In genomic region chr4:172895699-172896098, GRCh38 we compare ENCODE assay signal across 23 cellular contexts.
DNase-seq lines count a peak whose midpoint lies in the region; ATAC-seq, FAIRE-seq and TF ChIP-seq lines count a peak whose summit lies in the region.
"Had no signal": no experiment of that assay in that cellular context is flagged by ENCODE, and none has a peak within 500 bp of the region (broad histone marks: within the 10 kb centered on the region; RNA-seq: fewer than 3 reads in every experiment).

No MANE protein-coding gene starts in this region.

- 11% methylated on average over 3 of the region's 3 CpGs for WGBS in HepG2 (ENCODE audit: low lambda C conversion rate)
- 75% methylated on average over 3 of the region's 3 CpGs for WGBS in right lobe of liver (ENCODE audit: insufficient coverage, low coverage, low lambda C conversion rate, missing lambda C conversion rate)

- no peak overlapping the region for H3K4me2 ChIP-seq in HepG2 (ENCODE audit: low read depth, low read length)
- H3K4me2 ChIP-seq: A549; BLaER1 treated with 17β-estradiol and CSF1 and Interleukin-3, amounts not matched to agents 10 nM and 100 nM had no signal

- POLR2A ChIA-PET in HepG2 (lab: Yijun Ruan, JAX): no interaction called here
- POLR2A ChIA-PET in HEK293 (lab: Yijun Ruan, JAX): no interaction called here

- TF ChIP-seq POLR2A in HepG2 (IDR thresholded peaks at IDR 0.05; ENCODE audit: insufficient read depth in 1 of 2, low read depth in 2 of 2, low read length in 2 of 2) (no peak), right lobe of liver (IDR thresholded peaks at IDR 0.05) (no peak)

- CTCF ChIA-PET in HepG2 (lab: Yijun Ruan, JAX; ENCODE audit: low intra/inter-chr PET ratio, low total read pairs): no interaction called here
- CTCF ChIA-PET in HEK293 (lab: Yijun Ruan, JAX): no interaction called here

- no peak for TF ChIP-seq RAD21 in HepG2 (CRISPR knock-in tag; IDR thresholded peaks at IDR 0.05)

- TF ChIP-seq CTCF in HepG2 (CRISPR knock-in tag; IDR thresholded peaks at IDR 0.05) (no peak), right lobe of liver (IDR thresholded peaks at IDR 0.05) (no peak), HEK293 (tag by site-specific recombination; IDR thresholded peaks at IDR 0.05) (no peak)

- DNase-seq in HepG2 (ENCODE audit: low spot score) (no peak), right lobe of liver (no peak), islet precursor cell (no peak)
- DNase-seq: AML-193; Caco-2; CD4-positive, alpha-beta T cell; CD8-positive, alpha-beta T cell; DMS 273 treated with DMSO at 0.1 percent for 48 hours; DMS153; DMS53; DMS79; DND-41; EL; GDM1 had no signal

- no peak for ATAC-seq in HepG2
- no peak for ATAC-seq in right lobe of liver
- no peak for ATAC-seq in HG03442 (IDR thresholded peaks at IDR 0.05; ENCODE audit: unreplicated experiment)
- ATAC-seq: A549; CD8-positive, alpha-beta T cell; GM12878 had no signal

- H2AFZ ChIP-seq in HepG2 (ENCODE audit: low read length): no peak overlapping the region

- H3K9me3 ChIP-seq in HepG2 (ENCODE audit: low read length) (peaks cover 25% of the 10 kb centered on the region), right lobe of liver (no peaks in the 10 kb centered on the region), HEK293 (ENCODE audit: control insufficient read depth, insufficient read depth, low read depth, low read length) (no peaks in the 10 kb centered on the region)

- TF ChIP-seq EP300 in HepG2 (IDR thresholded peaks at IDR 0.05; ENCODE audit: low read depth in 2 of 2, low read length in 2 of 2) (no peak), HepG2 (CRISPR knock-in tag; IDR thresholded peaks at IDR 0.05; ENCODE audit: borderline replicate concordance) (no peak)

- H3K4me1 ChIP-seq in HepG2 (ENCODE audit: insufficient read depth, low read length) (0 out of 2 replicates have a peak, but pooled peaks cover 8% of the 10 kb centered on the region), right lobe of liver (no peaks in the 10 kb centered on the region), HEK293 (ENCODE audit: control insufficient read depth, insufficient read depth, low read length) (no peaks in the 10 kb centered on the region)
- H3K4me1 ChIP-seq: A549; BLaER1 treated with 17β-estradiol and CSF1 and Interleukin-3, amounts not matched to agents 10 nM and 100 nM had no signal

- H3K27me3 ChIP-seq in HepG2 (ENCODE audit: control insufficient read depth in 1 of 2, insufficient read depth in 2 of 2, low read length in 2 of 2) (no peaks in the 10 kb centered on the region), right lobe of liver (no peaks in the 10 kb centered on the region)
- H3K27me3 ChIP-seq: BLaER1 treated with 17β-estradiol and CSF1 and Interleukin-3, amounts not matched to agents 10 nM and 100 nM had no signal

- intact Hi-C loops in HepG2 (cut with micrococcal nuclease; ENCODE audit: unreplicated experiment) (no loop called here), right lobe of liver (cut with DNase I) (no loop called here)

- H4K20me1 ChIP-seq in HepG2 (ENCODE audit: insufficient read depth, low read length): no peaks in the 10 kb centered on the region
- H4K20me1 ChIP-seq: BLaER1 treated with 17β-estradiol and CSF1 and Interleukin-3, amounts not matched to agents 10 nM and 100 nM had no signal

- H3K9ac ChIP-seq in HepG2 (ENCODE audit: insufficient read depth, low read depth, low read length): no peak overlapping the region
- H3K9ac ChIP-seq: BLaER1 treated with 17β-estradiol and CSF1 and Interleukin-3, amounts not matched to agents 10 nM and 100 nM had no signal

- no peak overlapping the region for H3K27ac ChIP-seq in HepG2 (ENCODE audit: extremely low read length, insufficient read depth, low read length)
- H3K27ac ChIP-seq in right lobe of liver: no peak overlapping the region
- H3K27ac ChIP-seq in HEK293 (ENCODE audit: extremely low read depth, low read depth, low read length): no peak overlapping the region
- H3K27ac ChIP-seq: 22Rv1; A549; BLaER1 treated with 17β-estradiol and CSF1 and Interleukin-3, amounts not matched to agents 10 nM and 100 nM; C4-2B had no signal

- BruUV-seq in HepG2 (replicated peaks; lab: Mats Ljungman, UMichigan): no TSS peak

- no peak for FAIRE-seq in HepG2 (lab: Jason Lieb, UNC)
- FAIRE-seq: A549, GM12878, GM12892, GM18507 had no signal

- no peak overlapping the region for H3K4me3 ChIP-seq in HepG2 (replicated peaks in 1 of 3; ENCODE audit: insufficient read depth in 1 of 3, low read depth in 2 of 3, low read length in 3 of 3)
- H3K4me3 ChIP-seq in right lobe of liver: no peak overlapping the region
- H3K4me3 ChIP-seq in HEK293 (ENCODE audit: low read depth, low read length): no peak overlapping the region
- H3K4me3 ChIP-seq: A549; BLaER1 treated with 17β-estradiol and CSF1 and Interleukin-3, amounts not matched to agents 10 nM and 100 nM; GM12878 had no signal

- in situ Hi-C loops in HepG2 (cut with HindIII; ENCODE audit: extremely low pct_ligation_motif_present, low pct_unique_long_range_greater_than_20kb): no loop called here

- H3K36me3 ChIP-seq in HepG2 (replicated peaks in 1 of 2; ENCODE audit: control insufficient read depth in 1 of 2, insufficient read depth in 2 of 2, low read length in 2 of 2) (no peaks in the 10 kb centered on the region), right lobe of liver (no peaks in the 10 kb centered on the region), HEK293 (ENCODE audit: control insufficient read depth in 2 of 2, insufficient read depth in 1 of 2, low read length in 2 of 2) (no peaks in the 10 kb centered on the region)

- no peaks in the 10 kb centered on the region for H3K79me2 ChIP-seq in HepG2 (ENCODE audit: insufficient read depth, low read length)

TF ChIP-seq in HepG2, 621 proteins besides CTCF, POLR2A, EP300 and RAD21:
- peak; percentile 97 for TF ChIP-seq ZNF160 (CRISPR knock-in tag; IDR thresholded peaks at IDR 0.05)
- TF ChIP-seq ZXDC (CRISPR knock-in tag; IDR thresholded peaks at IDR 0.05): no peak
TF ChIP-seq in HepG2: peak in this region for 1.

TF ChIP-seq in HEK293, 187 proteins besides CTCF, POLR2A, EP300 and RAD21:
- TF ChIP-seq ZNF133 (tag by site-specific recombination; IDR thresholded peaks at IDR 0.05) (no peak), SETDB1 (IDR thresholded peaks at IDR 0.05; ENCODE audit: insufficient read length, low read length) (peak; percentile 90), ZNF776 (tag by site-specific recombination; IDR thresholded peaks at IDR 0.05; ENCODE audit: borderline replicate concordance) (no peak), ZNF843 (tag by site-specific recombination; IDR thresholded peaks at IDR 0.05) (no peak), ZNF707 (tag by site-specific recombination; IDR thresholded peaks at IDR 0.05) (no peak), ATF2 (tag by site-specific recombination; IDR thresholded peaks at IDR 0.05; ENCODE audit: low read depth) (no peak), ZNF10 (tag by site-specific recombination; IDR thresholded peaks at IDR 0.05) (no peak)

Comparison
In these comparisons a context has a peak if more than half of its experiments do, and no peak if none do; other contexts are left out.
1. Of the 63 proteins assayed by ChIP-seq in both HepG2 and HEK293: peak only in HepG2: none; only in HEK293: SETDB1; in both: none; in neither: 62.